8 cellular contexts compared by ENCODE assay signal in genomic region chr20:51767018-51767866, GRCh38.
A peak's percentile ranks its signal among the peaks of the same experiment; 100 is the strongest.
DNase-seq lines count a peak whose midpoint lies in the region; ATAC-seq and TF ChIP-seq lines count a peak whose summit lies in the region.

No MANE protein-coding gene starts in this region.

- ATAC-seq in GM21381 (IDR thresholded peaks at IDR 0.05; ENCODE audit: unreplicated experiment) = peak; percentile 48
- peak; percentile 82 to 85 for ATAC-seq in stimulated activated naive B cell treated with anti-CD40 and anti-IgM and Interleukin-4, amounts not matched to agents 10 μg/mL and 1 μg/mL and 100 μg/mL, for 72 hours (replicated peaks)

- H3K27ac Mint-ChIP-seq in stimulated activated naive B cell treated with anti-CD40 and anti-IgM and Interleukin-4, amounts not matched to agents 10 μg/mL and 1 μg/mL and 100 μg/mL, for 72 hours = no peak overlapping the region

- peak overlapping the region; percentile 50 to 67 for H3K4me3 Mint-ChIP-seq in stimulated activated naive B cell treated with anti-CD40 and anti-IgM and Interleukin-4, amounts not matched to agents 10 μg/mL and 1 μg/mL and 100 μg/mL, for 72 hours

- H3K36me3 ChIP-seq in ACC112 (ENCODE audit: insufficient read depth, low read length) (no peaks in the 10 kb centered on the region), muscle layer of duodenum (ENCODE audit: control insufficient read depth in 1 of 2, insufficient read depth in 2 of 2, low read length in 2 of 2) (no peaks in the 10 kb centered on the region)

- H3K4me1 ChIP-seq in ACC112 (ENCODE audit: control insufficient read depth, insufficient read depth, low read length, unreplicated experiment) (no peaks in the 10 kb centered on the region), muscle layer of duodenum (ENCODE audit: control insufficient read depth in 1 of 2, insufficient read depth in 2 of 2, low read length in 2 of 2) (no peaks in the 10 kb centered on the region)

- H2AFZ ChIP-seq in ACC112 (ENCODE audit: low read length, unreplicated experiment) = peak overlapping the region; percentile 49

- H3K27me3 ChIP-seq in ACC112 (ENCODE audit: insufficient read depth, low read length) = no peaks in the 10 kb centered on the region
- H3K27me3 ChIP-seq in muscle layer of duodenum (ENCODE audit: low read depth, low read length) = no peaks in the 10 kb centered on the region

- no peaks in the 10 kb centered on the region for H3K9me3 Mint-ChIP-seq in stimulated activated naive B cell treated with anti-CD40 and anti-IgM and Interleukin-4, amounts not matched to agents 10 μg/mL and 1 μg/mL and 100 μg/mL, for 72 hours

- H3K9me3 ChIP-seq in muscle layer of duodenum (ENCODE audit: control insufficient read depth in 1 of 2, low read length in 2 of 2) = no peaks in the 10 kb centered on the region

- peaks cover 0 to 3% of the 10 kb centered on the region in 2 donors for H3K36me3 Mint-ChIP-seq in stimulated activated naive B cell treated with anti-CD40 and anti-IgM and Interleukin-4, amounts not matched to agents 10 μg/mL and 1 μg/mL and 100 μg/mL, for 72 hours

- H3K4me3 ChIP-seq in ACC112 (ENCODE audit: low read depth, low read length) (peak overlapping the region; percentile 77), fibroblast of mammary gland (ENCODE audit: control insufficient read depth, low read depth, low read length) (peak overlapping the region; percentile 48), muscle layer of duodenum (ENCODE audit: low read depth in 1 of 2, low read length in 2 of 2) (peak overlapping the region; percentile 81 to 93)

- TF ChIP-seq CTCF in fibroblast of mammary gland (conservative IDR thresholded peaks at IDR 0.05; ENCODE audit: control insufficient read depth, insufficient read depth, low read depth, low read length) = peak; percentile 11

- H3K27ac ChIP-seq in ACC112 (ENCODE audit: low read depth, low read length) (no peak overlapping the region), muscle layer of duodenum (ENCODE audit: low read length) (peak overlapping the region; percentile 77)

- no peaks in the 10 kb centered on the region for H3K79me2 ChIP-seq in ACC112 (ENCODE audit: control insufficient read depth, insufficient read depth, low read length, unreplicated experiment)

- H3K27me3 Mint-ChIP-seq in stimulated activated naive B cell treated with anti-CD40 and anti-IgM and Interleukin-4, amounts not matched to agents 10 μg/mL and 1 μg/mL and 100 μg/mL, for 72 hours = peaks cover 34 to 57% of the 10 kb centered on the region in 2 donors

- H3K4me1 Mint-ChIP-seq in stimulated activated naive B cell treated with anti-CD40 and anti-IgM and Interleukin-4, amounts not matched to agents 10 μg/mL and 1 μg/mL and 100 μg/mL, for 72 hours = peaks cover 5 to 15% of the 10 kb centered on the region in 2 donors

- DNase-seq in NCI-H345 treated with DMSO at 0.1 percent for 48 hours (lab: John Stamatoyannopoulos, UW; ENCODE audit: unreplicated experiment) = peak; percentile 95
- DNase-seq in activated T-cell treated with anti-CD3 and anti-CD28 coated beads, Interleukin-2, amount 50 U/mL, for 1 hour = peak; percentile 31
- DNase-seq in fibroblast of mammary gland (ENCODE audit: low read depth) = peak; percentile 35
- DNase-seq in stimulated activated naive B cell treated with anti-CD40 and anti-IgM and Interleukin-4, amounts not matched to agents 10 μg/mL and 1 μg/mL and 100 μg/mL, for 72 hours = peak; percentile 24
- DNase-seq in NK-92 (lab: John Stamatoyannopoulos, UW; ENCODE audit: unreplicated experiment) = no peak
